9 cellular contexts compared by ENCODE assay signal in genomic region chr2:218229851-218230250, GRCh38. TPM values are rescaled to one million over a fixed set of nuclear protein-coding genes. Genes with fewer than 3 reads are reported as not detected.
A peak's percentile ranks its signal among the peaks of the same experiment; 100 is the strongest.
DNase-seq lines count a peak whose midpoint lies in the region; ATAC-seq, FAIRE-seq and TF ChIP-seq lines count a peak whose summit lies in the region.
"Had no signal": no experiment of that assay in that cellular context is flagged by ENCODE, and none has a peak within 500 bp of the region (broad histone marks: within the 10 kb centered on the region; RNA-seq: fewer than 3 reads in every experiment).

No MANE protein-coding gene starts in this region.

- no peaks in the 10 kb centered on the region for H3K9me3 ChIP-seq in small intestine (ENCODE audit: control insufficient read depth, low read depth)

- H3K27me3 ChIP-seq in GM06990 (replicated peaks; ENCODE audit: control insufficient read depth, insufficient read depth, low read length) (no peaks in the 10 kb centered on the region), small intestine (ENCODE audit: control insufficient read depth in 2 of 2, insufficient read depth in 2 of 2, low read length in 2 of 2) (no peaks in the 10 kb centered on the region)

- peaks cover 10 to 15% of the 10 kb centered on the region in 2 donors for H3K4me1 ChIP-seq in small intestine (ENCODE audit: control insufficient read depth in 2 of 2, insufficient read depth in 1 of 2, low read depth in 1 of 2, low read length in 1 of 2)

- peak overlapping the region; percentile 62 to 88 for H3K27ac ChIP-seq in small intestine (ENCODE audit: low read depth in 1 of 2, low read length in 1 of 2)

- H3K36me3 Mint-ChIP-seq in effector memory CD8-positive, alpha-beta T cell (ENCODE audit: insufficient read depth) = peaks cover 97% of the 10 kb centered on the region

- H3K4me3 Mint-ChIP-seq in effector memory CD8-positive, alpha-beta T cell = peak overlapping the region; percentile 69 to 75

- H3K4me1 Mint-ChIP-seq in effector memory CD8-positive, alpha-beta T cell (ENCODE audit: low read depth in 2 of 2) = peaks cover 48 to 74% of the 10 kb centered on the region in 2 donors

- WGBS in small intestine, 3 donors = 20 to 54% (median 26%) methylated on average over 4 of the region's 4 CpGs

- DNase-seq in GM06990 (ENCODE audit: extremely low read depth, insufficient read length) (no peak), RPMI7951 (ENCODE audit: low read depth) (peak; percentile 83), small intestine (peak; percentile 70), NCI-H345 (lab: John Stamatoyannopoulos, UW) (no peak), NCI-H2227 treated with DMSO at 0.1 percent for 48 hours (lab: John Stamatoyannopoulos, UW) (no peak), NCI-H1436 treated with DMSO at 0.1 percent for 48 hours (lab: John Stamatoyannopoulos, UW) (no peak)
- DNase-seq in effector memory CD8-positive, alpha-beta T cell = no peak

- H3K9me3 Mint-ChIP-seq in effector memory CD8-positive, alpha-beta T cell = no peaks in the 10 kb centered on the region

- FAIRE-seq in small intestine (lab: Jason Lieb, UNC) = no peak

- no peaks in the 10 kb centered on the region for H3K27me3 Mint-ChIP-seq in effector memory CD8-positive, alpha-beta T cell

- peaks cover 19% of the 10 kb centered on the region for H3K36me3 ChIP-seq in GM06990 (ENCODE audit: control insufficient read depth, insufficient read depth, low read length)
- H3K36me3 ChIP-seq in small intestine (ENCODE audit: control insufficient read depth in 2 of 2, insufficient read depth in 2 of 2, low read length in 2 of 2) = peaks cover 12 to 26% of the 10 kb centered on the region in 2 donors

- no peak for TF ChIP-seq CTCF in GM06990 (IDR thresholded peaks at IDR 0.05; ENCODE audit: insufficient read depth, low read length, poor library complexity, severe bottlenecking)

- H3K27ac Mint-ChIP-seq in effector memory CD8-positive, alpha-beta T cell = peak overlapping the region; percentile 52 to 84

- peak; percentile 57 for ATAC-seq in effector memory CD8-positive, alpha-beta T cell (replicated peaks)
- no peak for ATAC-seq in GM21526 (IDR thresholded peaks at IDR 0.05; ENCODE audit: low FRiP score, unreplicated experiment)

- H3K4me3 ChIP-seq in GM06990 (replicated peaks; ENCODE audit: low read depth, low read length) = 0 out of 2 replicates have a peak overlapping the region, but pooled peaks have one; percentile 7
- H3K4me3 ChIP-seq in small intestine (ENCODE audit: low read depth in 1 of 2, low read length in 2 of 2) = no peak overlapping the region

RNA-seq across cellular contexts. Expression of gene ARPC2, which starts 12.9 kb away (rescaled TPM):
- 600 and 648 TPM in 2 replicates for total RNA-seq in RPMI7951 (2014; rRNA removed; shearing (Covaris generic))
- polyA plus RNA-seq in small intestine = 100 to 1,000 TPM; 251 to 300 (median 288) TPM

RNA-seq across cellular contexts. Expression of gene GPBAR1, which starts 31.0 kb away (rescaled TPM):
- total RNA-seq in RPMI7951 (2014; rRNA removed; shearing (Covaris generic)) = 0.12 TPM in 1 of 2 replicates, not detected in the other
- polyA plus RNA-seq in small intestine = 1 to 10 TPM; 1.3 to 3.9 (median 1.4) TPM
- total RNA-seq: fibroblast of villous mesenchyme had no signal

RNA-seq across cellular contexts. Expression of gene AAMP, which starts 40.1 kb away (rescaled TPM):
- 126 and 163 TPM in 2 replicates for total RNA-seq in RPMI7951 (2014; rRNA removed; shearing (Covaris generic))
- polyA plus RNA-seq in small intestine = 100 to 1,000 TPM; 101 to 134 (median 118) TPM

RNA-seq across cellular contexts. Expression of gene PNKD, which starts 40.5 kb away (rescaled TPM):
- 85.5 and 98.8 TPM in 2 replicates for total RNA-seq in RPMI7951 (2014; rRNA removed; shearing (Covaris generic))
- polyA plus RNA-seq in small intestine = 100 to 1,000 TPM in 1 of 3 donors, 10 to 100 TPM in 2; 88.4 to 137 (median 91.6) TPM

Comparison
In these comparisons a context has a peak if more than half of its experiments do, and no peak if none do; other contexts are left out.
1. DNase-seq: peak in RPMI7951 (single experiment) and small intestine (single experiment); none in GM06990 (single experiment), effector memory CD8-positive, alpha-beta T cell (0 of 3), NCI-H345 (single experiment), NCI-H2227 treated with DMSO at 0.1 percent for 48 hours (single experiment) and NCI-H1436 treated with DMSO at 0.1 percent for 48 hours (single experiment).